Comparison of ENCODE assay signal across 10 cellular contexts in genomic region chr16:9050102-9050830, GRCh38. TPM values are rescaled to one million over a fixed set of nuclear protein-coding genes. Genes with fewer than 3 reads are reported as not detected.
DNase-seq lines count a peak whose midpoint lies in the region; TF ChIP-seq lines count a peak whose summit lies in the region.
"Had no signal": no experiment of that assay in that cellular context is flagged by ENCODE, and none has a peak within 500 bp of the region (broad histone marks: within the 10 kb centered on the region; RNA-seq: fewer than 3 reads in every experiment).

No MANE protein-coding gene starts in this region.

- TF ChIP-seq CTCF in LNCAP (IDR thresholded peaks at IDR 0.05), result peak; percentile 43; the same call in 1 of the 2 replicates
- TF ChIP-seq CTCF in chondrocyte (IDR thresholded peaks at IDR 0.05), result peak; percentile 73
- peak; percentile 63 for TF ChIP-seq CTCF in osteoblast (IDR thresholded peaks at IDR 0.05; ENCODE audit: extremely low read depth, low read depth, low read length)

- H3K36me3 Mint-ChIP-seq in chondrocyte (ENCODE audit: low read depth), result no peaks in the 10 kb centered on the region

- H3K4me3 ChIP-seq in osteoblast (ENCODE audit: insufficient read depth, low read length), result no peak overlapping the region
- H3K4me3 ChIP-seq: body of pancreas had no signal

- no peaks in the 10 kb centered on the region for H3K27me3 ChIP-seq in osteoblast (ENCODE audit: insufficient read depth, low read length)
- H3K27me3 ChIP-seq: body of pancreas had no signal

- H3K4me1 Mint-ChIP-seq in chondrocyte (ENCODE audit: low read depth), result peaks cover 34% of the 10 kb centered on the region

- peaks cover 32% of the 10 kb centered on the region for H3K4me1 ChIP-seq in osteoblast (ENCODE audit: insufficient read depth, low read length)

- H3K9me3 ChIP-seq in osteoblast (ENCODE audit: low read depth, low read length), result no peaks in the 10 kb centered on the region
- H3K9me3 ChIP-seq: body of pancreas had no signal

- no peak overlapping the region for H3K4me3 Mint-ChIP-seq in chondrocyte (ENCODE audit: unreplicated experiment)

- no peak overlapping the region for H3K27ac Mint-ChIP-seq in chondrocyte (ENCODE audit: unreplicated experiment)

- peaks cover 14% of the 10 kb centered on the region for H3K9me3 Mint-ChIP-seq in chondrocyte (ENCODE audit: low read depth)

- no peaks in the 10 kb centered on the region for H4K20me1 ChIP-seq in osteoblast (ENCODE audit: insufficient read depth, low read length)

- no peak overlapping the region for H2AFZ ChIP-seq in osteoblast (ENCODE audit: low read length)

- H3K36me3 ChIP-seq in osteoblast (ENCODE audit: insufficient read depth, low read length), result no peaks in the 10 kb centered on the region

- H3K4me2 ChIP-seq in osteoblast (ENCODE audit: insufficient read depth, low read length), result no peak overlapping the region

- H3K27ac ChIP-seq in osteoblast (ENCODE audit: low read depth, low read length), result peak overlapping the region; percentile 61
- H3K27ac ChIP-seq: body of pancreas had no signal

- H3K79me2 ChIP-seq in osteoblast (ENCODE audit: insufficient read depth, low read length), result no peaks in the 10 kb centered on the region

- no peaks in the 10 kb centered on the region for H3K27me3 Mint-ChIP-seq in chondrocyte (ENCODE audit: low read depth)

- peak; percentile 20 for DNase-seq in activated CD8-positive, alpha-beta memory T cell treated with anti-CD3 and anti-CD28 coated beads, Interleukin-2, amount 50 U/mL, for 4 hours
- DNase-seq in activated CD8-positive, alpha-beta memory T cell treated with anti-CD3 and anti-CD28 coated beads for 24 hours, result no peak
- DNase-seq in chondrocyte (ENCODE audit: low spot score) (no peak), osteoblast (ENCODE audit: insufficient read length, low spot score, missing footprints) (peak; percentile 4), foreskin melanocyte (no peak), NCI-H2171 (lab: John Stamatoyannopoulos, UW) (no peak), kidney tubule cell (ENCODE audit: low spot score) (no peak)
- DNase-seq: body of pancreas, NCI-H2171 treated with DMSO at 0.1 percent for 48 hours had no signal

RNA-seq across cellular contexts. Expression of gene HAPSTR1, which starts 41.2 kb away (rescaled TPM):
- total RNA-seq in chondrocyte (82.5 to 84.3 TPM (median 83.0 TPM) in 3 replicates), osteoblast (86.3 and 93.4 TPM in 2 replicates)

Comparison
In these comparisons a context has a peak if more than half of its experiments do, and no peak if none do; other contexts are left out.
1. DNase-seq: peak in activated CD8-positive, alpha-beta memory T cell treated with anti-CD3 and anti-CD28 coated beads, Interleukin-2, amount 50 U/mL, for 4 hours (single experiment) and osteoblast (single experiment); none in activated CD8-positive, alpha-beta memory T cell treated with anti-CD3 and anti-CD28 coated beads for 24 hours (single experiment), chondrocyte (single experiment), foreskin melanocyte (single experiment), NCI-H2171 (single experiment) and kidney tubule cell (single experiment).
2. Peak in every context shown above with its lines, with median percentiles within 50 percentile points of each other: CTCF ChIP-seq.